In the genomic region with DNA sequence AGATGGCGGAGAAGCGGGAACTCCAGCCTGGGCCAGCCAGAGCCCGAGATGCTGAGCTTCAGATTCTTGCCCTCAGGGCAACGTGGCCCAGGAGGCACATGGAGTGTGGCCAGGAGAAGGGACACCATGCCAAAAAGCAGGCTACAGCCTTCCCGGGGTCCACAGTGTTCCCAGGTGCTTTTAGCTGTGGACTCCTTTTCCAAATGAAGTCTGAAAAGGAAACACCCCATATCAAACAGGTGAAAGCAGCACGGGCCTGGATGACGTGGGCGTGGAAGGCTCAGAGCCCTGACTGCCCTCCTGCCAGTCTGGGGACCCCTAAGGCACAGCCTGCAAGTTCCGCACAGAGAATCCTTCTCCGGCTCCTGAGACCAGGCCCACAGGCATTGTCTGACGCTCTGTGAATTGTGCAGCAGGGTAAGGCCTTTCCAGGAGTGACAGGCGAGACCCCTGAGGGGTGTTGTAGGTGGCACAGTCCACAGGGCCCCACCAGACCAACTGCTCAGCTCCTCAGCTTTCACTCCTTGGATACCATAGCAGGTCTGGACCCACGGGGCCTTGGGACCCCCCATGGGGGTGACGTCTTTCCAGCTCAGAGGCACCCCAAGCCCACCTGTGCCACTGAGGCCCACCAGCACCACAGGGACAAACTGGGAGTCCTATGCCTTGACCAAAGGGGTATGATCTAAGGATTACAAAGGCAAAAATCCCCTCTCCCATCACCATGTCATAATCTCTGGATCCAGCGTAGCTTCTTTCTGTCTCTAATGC, we compare ENCODE assay signal across 26 cellular contexts.
"Had no signal": no experiment of that assay in that cellular context is flagged by ENCODE, and none has a peak within 500 bp of the region (broad histone marks: within the 10 kb centered on the region; RNA-seq: fewer than 3 reads in every experiment).

No MANE protein-coding gene starts in this region.

- H3K27ac ChIP-seq: epithelial cell of prostate, esophagus squamous epithelium, gastroesophageal sphincter, left lung, lower lobe of right lung, neural progenitor cell, parathyroid adenoma, psoas muscle, sigmoid colon, skin epidermis, testis, tibial nerve, uterus had no signal

- H3K4me3 ChIP-seq: esophagus squamous epithelium, gastroesophageal sphincter, left lung, lower lobe of right lung, neural progenitor cell, psoas muscle, sigmoid colon, skin epidermis, testis, tibial nerve, uterus had no signal

- H3K27ac Mint-ChIP-seq: memory B cell; mesothelial cell of epicardium; natural killer cell treated with Interleukin-12 subunit alpha and Interleukin-12 subunit beta and Interleukin-15 and Interleukin-18, amount 100 ng/mL, for 72 hours; neural progenitor cell; stimulated activated naive B cell treated with anti-CD40 and anti-IgM and Interleukin-4, amounts not matched to agents 10 μg/mL and 1 μg/mL and 100 μg/mL, for 72 hours; stimulated activated naive CD8-positive, alpha-beta T cell treated with anti-CD3 and anti-CD28 coated beads, Interleukin-15, amount 100 ng/mL, for 72 hours had no signal

- H3K36me3 ChIP-seq: esophagus squamous epithelium, gastroesophageal sphincter, left lung, lower lobe of right lung, neural progenitor cell, sigmoid colon, tibial nerve, uterus had no signal

- ATAC-seq: gastroesophageal sphincter; left lung; lower lobe of right lung; natural killer cell treated with Interleukin-12 subunit alpha and Interleukin-12 subunit beta and Interleukin-15 and Interleukin-18, amount 100 ng/mL, for 72 hours; psoas muscle; stimulated activated naive B cell treated with anti-CD40 and anti-IgM and Interleukin-4, amounts not matched to agents 10 μg/mL and 1 μg/mL and 100 μg/mL, for 72 hours; stimulated activated naive CD8-positive, alpha-beta T cell treated with anti-CD3 and anti-CD28 coated beads, Interleukin-15, amount 100 ng/mL, for 72 hours had no signal

- DNase-seq: cerebellar nuclear complex; effector CD8-positive, alpha-beta T cell; esophagus squamous epithelium; foreskin fibroblast; glutamatergic neuron; lower lobe of right lung; nucleus accumbens; retina; sigmoid colon; stimulated activated CD4-positive, alpha-beta T cell treated with anti-CD3 and anti-CD28 coated beads, Interleukin-2, amount 100 ng/mL, for 24 hours; stimulated activated CD4-positive, alpha-beta T cell treated with anti-CD3 and anti-CD28 coated beads, Interleukin-4, amount 100 ng/mL, for 4 hours; stimulated activated naive B cell treated with anti-CD40 and anti-IgM and Interleukin-4, amounts not matched to agents 10 μg/mL and 1 μg/mL and 100 μg/mL, for 72 hours; stimulated activated naive CD8-positive, alpha-beta T cell treated with anti-CD3 and anti-CD28 coated beads, Interleukin-15, amount 100 ng/mL, for 72 hours; testis; uterus had no signal

- H3K4me3 Mint-ChIP-seq: memory B cell; mesothelial cell of epicardium; natural killer cell treated with Interleukin-12 subunit alpha and Interleukin-12 subunit beta and Interleukin-15 and Interleukin-18, amount 100 ng/mL, for 72 hours; neural progenitor cell; stimulated activated naive B cell treated with anti-CD40 and anti-IgM and Interleukin-4, amounts not matched to agents 10 μg/mL and 1 μg/mL and 100 μg/mL, for 72 hours; stimulated activated naive CD8-positive, alpha-beta T cell treated with anti-CD3 and anti-CD28 coated beads, Interleukin-15, amount 100 ng/mL, for 72 hours had no signal

- H3K4me1 Mint-ChIP-seq: neural progenitor cell; stimulated activated naive B cell treated with anti-CD40 and anti-IgM and Interleukin-4, amounts not matched to agents 10 μg/mL and 1 μg/mL and 100 μg/mL, for 72 hours; stimulated activated naive CD8-positive, alpha-beta T cell treated with anti-CD3 and anti-CD28 coated beads, Interleukin-15, amount 100 ng/mL, for 72 hours had no signal

- H3K9ac ChIP-seq: neural progenitor cell, parathyroid adenoma had no signal

- H3K9me3 Mint-ChIP-seq: memory B cell; mesothelial cell of epicardium; natural killer cell treated with Interleukin-12 subunit alpha and Interleukin-12 subunit beta and Interleukin-15 and Interleukin-18, amount 100 ng/mL, for 72 hours; neural progenitor cell; stimulated activated naive B cell treated with anti-CD40 and anti-IgM and Interleukin-4, amounts not matched to agents 10 μg/mL and 1 μg/mL and 100 μg/mL, for 72 hours; stimulated activated naive CD8-positive, alpha-beta T cell treated with anti-CD3 and anti-CD28 coated beads, Interleukin-15, amount 100 ng/mL, for 72 hours had no signal

- H3K27me3 ChIP-seq: neural progenitor cell, sigmoid colon, testis, tibial nerve, uterus had no signal

- H3K4me1 ChIP-seq: esophagus squamous epithelium, gastroesophageal sphincter, left lung, lower lobe of right lung, neural progenitor cell, parathyroid adenoma, psoas muscle, sigmoid colon, testis, tibial nerve, uterus had no signal

- H3K36me3 Mint-ChIP-seq: memory B cell; mesothelial cell of epicardium; natural killer cell treated with Interleukin-12 subunit alpha and Interleukin-12 subunit beta and Interleukin-15 and Interleukin-18, amount 100 ng/mL, for 72 hours; neural progenitor cell; stimulated activated naive B cell treated with anti-CD40 and anti-IgM and Interleukin-4, amounts not matched to agents 10 μg/mL and 1 μg/mL and 100 μg/mL, for 72 hours had no signal

- H3K9me3 ChIP-seq: esophagus squamous epithelium, gastroesophageal sphincter, left lung, lower lobe of right lung, psoas muscle, sigmoid colon, testis, tibial nerve, uterus had no signal
